22 cellular contexts compared by ENCODE assay signal in genomic region chr17:28270055-28270454, GRCh38. TPM values are rescaled to one million over a fixed set of nuclear protein-coding genes. Genes with fewer than 3 reads are reported as not detected.
DNase-seq lines count a peak whose midpoint lies in the region; ATAC-seq, FAIRE-seq and TF ChIP-seq lines count a peak whose summit lies in the region.
"Had no signal": no experiment of that assay in that cellular context is flagged by ENCODE, and none has a peak within 500 bp of the region (broad histone marks: within the 10 kb centered on the region; RNA-seq: fewer than 3 reads in every experiment).

No MANE protein-coding gene starts in this region.

- peaks cover 9% of the 10 kb centered on the region for H3K36me3 Mint-ChIP-seq in endodermal cell (ENCODE audit: low read depth)
- H3K36me3 Mint-ChIP-seq: CD8-positive, alpha-beta T cell had no signal

- H3K9me3 ChIP-seq in endodermal cell (ENCODE audit: control insufficient read depth, low read length) (peaks cover 22% of the 10 kb centered on the region), small intestine (ENCODE audit: control insufficient read depth, low read depth) (no peaks in the 10 kb centered on the region)
- H3K9me3 ChIP-seq: A549 had no signal

- H3K27ac ChIP-seq in endodermal cell (ENCODE audit: low read depth, low read length) (no peak overlapping the region), small intestine (ENCODE audit: low read depth in 1 of 2, low read length in 1 of 2) (no peak overlapping the region)
- H3K27ac ChIP-seq: 22Rv1; A549; BLaER1 treated with 17β-estradiol and CSF1 and Interleukin-3, amounts not matched to agents 10 nM and 100 nM; C4-2B had no signal

- peaks cover 34% of the 10 kb centered on the region for H3K9me3 Mint-ChIP-seq in endodermal cell
- H3K9me3 Mint-ChIP-seq: CD4-positive, alpha-beta T cell had no signal

- no peak for TF ChIP-seq CTCF in endodermal cell (conservative IDR thresholded peaks at IDR 0.05)

- H3K36me3 ChIP-seq in endodermal cell (ENCODE audit: control insufficient read depth, insufficient read depth, low read length) (no peaks in the 10 kb centered on the region), small intestine (ENCODE audit: control insufficient read depth in 2 of 2, insufficient read depth in 2 of 2, low read length in 2 of 2) (no peaks in the 10 kb centered on the region)
- H3K36me3 ChIP-seq: BLaER1 treated with 17β-estradiol and CSF1 and Interleukin-3, amounts not matched to agents 10 nM and 100 nM had no signal

- ATAC-seq in left ventricle myocardium superior, result no peak
- ATAC-seq: A549; CD8-positive, alpha-beta T cell had no signal

- H3K4me1 ChIP-seq in endodermal cell (ENCODE audit: control insufficient read depth, insufficient read depth, low read length) (no peaks in the 10 kb centered on the region), small intestine (ENCODE audit: control insufficient read depth in 2 of 2, insufficient read depth in 1 of 2, low read depth in 1 of 2, low read length in 1 of 2) (no peaks in the 10 kb centered on the region)
- H3K4me1 ChIP-seq: BLaER1 treated with 17β-estradiol and CSF1 and Interleukin-3, amounts not matched to agents 10 nM and 100 nM; Caco-2 had no signal

- no peak overlapping the region for H3K4me3 ChIP-seq in endodermal cell (ENCODE audit: low read length)
- H3K4me3 ChIP-seq in small intestine (ENCODE audit: low read depth in 1 of 2, low read length in 2 of 2), result no peak overlapping the region
- H3K4me3 ChIP-seq: A549; BLaER1 treated with 17β-estradiol and CSF1 and Interleukin-3, amounts not matched to agents 10 nM and 100 nM had no signal

- intact Hi-C loops in cardiac septum (cut with DNase I), result no loop called here
- intact Hi-C loops in left ventricle myocardium superior (cut with micrococcal nuclease), result no loop called here

- WGBS in endodermal cell (ENCODE audit: insufficient coverage in 1 of 2, insufficient read length in 1 of 2), 2 experiments, result 96 to 100% methylated on average over 2 of the region's 2 CpGs
- WGBS in small intestine, 3 donors, result 28 to 74% (median 69%) methylated on average over 2 of the region's 2 CpGs

- no peak for FAIRE-seq in small intestine (lab: Jason Lieb, UNC)
- FAIRE-seq: A549, D721Med, G401.6, GM12891, GM19239 had no signal

- no peak overlapping the region for H3K9ac ChIP-seq in endodermal cell (ENCODE audit: extremely low read depth, low read length, poor library complexity, severe bottlenecking)
- H3K9ac ChIP-seq: BLaER1 treated with 17β-estradiol and CSF1 and Interleukin-3, amounts not matched to agents 10 nM and 100 nM had no signal

- H3K27ac Mint-ChIP-seq in endodermal cell, result no peak overlapping the region
- H3K27ac Mint-ChIP-seq: B cell; CD4-positive, alpha-beta T cell; CD8-positive, alpha-beta T cell had no signal

- H3K4me3 Mint-ChIP-seq in endodermal cell, result no peak overlapping the region
- H3K4me3 Mint-ChIP-seq: B cell; CD4-positive, alpha-beta T cell; CD8-positive, alpha-beta T cell had no signal

- H3K27me3 ChIP-seq in endodermal cell (ENCODE audit: control insufficient read depth, insufficient read depth, low read length, poor library complexity, severe bottlenecking), result no peaks in the 10 kb centered on the region
- no peaks in the 10 kb centered on the region for H3K27me3 ChIP-seq in small intestine (ENCODE audit: control insufficient read depth in 2 of 2, insufficient read depth in 2 of 2, low read length in 2 of 2)

- peaks cover 23% of the 10 kb centered on the region for H3K27me3 Mint-ChIP-seq in endodermal cell (ENCODE audit: insufficient read depth)

- DNase-seq in cardiac septum (ENCODE audit: low spot score), result peak; percentile 69
- no peak for DNase-seq in left ventricle myocardium superior
- DNase-seq in endodermal cell, result peak; percentile 20
- DNase-seq in small intestine, result peak; percentile 28
- no peak for DNase-seq in activated CD8-positive, alpha-beta memory T cell treated with anti-CD3 and anti-CD28 coated beads for 24 hours
- no peak for DNase-seq in NCI-H524 treated with DMSO at 0.1 percent for 48 hours (lab: John Stamatoyannopoulos, UW)
- DNase-seq: AML-193; Caco-2; Calu3; CD4-positive, alpha-beta T cell; CD8-positive, alpha-beta T cell; DMS79 treated with DMSO at 0.1 percent for 48 hours; GF-D8 had no signal

- no peaks in the 10 kb centered on the region for H3K4me1 Mint-ChIP-seq in endodermal cell
- H3K4me1 Mint-ChIP-seq: B cell had no signal

RNA-seq across cellular contexts. Expression of gene TMEM97, which starts 48.9 kb away (rescaled TPM):
- total RNA-seq in cardiac septum, result 3.9 TPM
- total RNA-seq in left ventricle myocardium superior, result 2.4 TPM
- 10 to 100 TPM; 72.1 to 80.7 TPM for total RNA-seq in endodermal cell
- 137 TPM for polyA plus RNA-seq in endodermal cell (2013, experiment 1 of 2)
- 133 TPM for polyA plus RNA-seq in endodermal cell (2013, experiment 2 of 2)
- polyA plus RNA-seq in small intestine, result 10 to 100 TPM in 1 of 3 donors, 1 to 10 TPM in 2; 1.8 to 31.5 (median 1.9) TPM

Comparison
In these comparisons a context has a peak if more than half of its experiments do, and no peak if none do; other contexts are left out.
1. DNase-seq: peak in cardiac septum (single experiment), endodermal cell (single experiment) and small intestine (single experiment); none in left ventricle myocardium superior (single experiment), activated CD8-positive, alpha-beta memory T cell treated with anti-CD3 and anti-CD28 coated beads for 24 hours (single experiment) and NCI-H524 treated with DMSO at 0.1 percent for 48 hours (single experiment).
2. RNA of gene TMEM97, which starts 48.9 kb away (total RNA-seq): 72.1 to 80.7 TPM in endodermal cell; 3.9 TPM in cardiac septum (single experiment) and 2.4 TPM in left ventricle myocardium superior (single experiment); every median in the first group is over 10 times any median in the second.